36 cellular contexts compared by ENCODE assay signal in the genomic region with DNA sequence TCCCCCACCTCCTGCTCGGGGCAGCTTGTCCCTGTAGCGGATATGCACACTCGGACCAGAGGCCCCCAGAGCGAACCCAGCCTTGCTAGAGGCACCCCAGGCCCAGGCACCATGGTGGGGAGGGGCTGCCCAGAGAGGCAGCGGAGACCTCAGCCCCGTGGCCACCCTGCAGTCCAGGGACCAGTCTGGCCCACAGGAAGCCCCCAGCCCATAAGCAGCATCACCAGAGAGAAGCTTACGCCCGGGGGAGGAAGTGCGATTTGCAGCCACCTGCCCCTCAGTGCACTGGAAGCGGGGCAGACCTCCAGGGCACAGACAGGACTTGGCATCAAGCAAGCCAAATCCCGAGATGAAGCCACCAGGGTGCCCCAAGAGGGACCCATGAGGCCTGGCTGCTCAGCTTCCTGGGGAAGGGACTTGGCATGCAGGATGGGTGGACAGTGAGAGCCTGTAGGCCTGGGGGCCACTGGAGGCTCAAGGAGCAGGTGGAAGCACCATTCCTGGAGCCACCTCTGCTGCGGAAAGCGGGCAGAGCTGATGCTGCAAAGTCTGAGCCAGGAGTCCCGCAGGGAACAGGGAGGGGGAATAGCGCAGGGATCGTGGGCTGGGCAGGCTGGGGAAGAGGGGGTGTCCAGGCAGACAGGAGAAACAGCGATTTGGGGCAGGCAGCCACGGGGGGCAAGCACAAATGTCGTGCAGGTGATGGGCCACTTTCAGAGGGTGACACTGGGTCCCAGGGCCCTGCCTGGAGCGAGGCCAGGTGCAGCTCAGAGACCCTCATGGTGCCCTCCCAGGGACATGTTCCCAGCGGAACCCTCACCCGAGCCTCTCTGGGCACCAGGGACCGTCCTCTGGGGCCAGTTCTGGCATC. TPM values are rescaled to one million over a fixed set of nuclear protein-coding genes. Genes with fewer than 3 reads are reported as not detected.
DNase-seq lines count a peak whose midpoint lies in the region; ATAC-seq, FAIRE-seq and TF ChIP-seq lines count a peak whose summit lies in the region.
"Had no signal": no experiment of that assay in that cellular context is flagged by ENCODE, and none has a peak within 500 bp of the region (broad histone marks: within the 10 kb centered on the region; RNA-seq: fewer than 3 reads in every experiment).

No MANE protein-coding gene starts in this region.

- H4K20me1 ChIP-seq in astrocyte (ENCODE audit: insufficient read depth, low read length): no peaks in the 10 kb centered on the region

- H3K9me3 Mint-ChIP-seq in astrocyte (ENCODE audit: unreplicated experiment): no peaks in the 10 kb centered on the region
- H3K9me3 Mint-ChIP-seq: activated T-cell treated with anti-CD3 and anti-CD28 coated beads, Interleukin-2, amount 50 U/mL, for 24 hours; CD4-positive, alpha-beta memory T cell; natural killer cell treated with Interleukin-12 subunit alpha and Interleukin-12 subunit beta and Interleukin-15 and Interleukin-18, amount 100 ng/mL, for 72 hours had no signal

- no peak overlapping the region for H3K4me2 ChIP-seq in astrocyte (ENCODE audit: low read length)
- H3K4me2 ChIP-seq: hepatocyte, smooth muscle cell had no signal

- no peaks in the 10 kb centered on the region for H3K9me3 ChIP-seq in astrocyte (ENCODE audit: insufficient read depth, low read depth, low read length)
- H3K9me3 ChIP-seq: body of pancreas, gastrocnemius medialis, lower lobe of right lung, right atrium auricular region, testis had no signal

- no peak for ATAC-seq in HG03159 (IDR thresholded peaks at IDR 0.05; ENCODE audit: unreplicated experiment)
- no peak for ATAC-seq in GM19035 (IDR thresholded peaks at IDR 0.05; ENCODE audit: unreplicated experiment)
- ATAC-seq: body of pancreas; gastrocnemius medialis; GM12878; lower lobe of right lung; natural killer cell treated with Interleukin-12 subunit alpha and Interleukin-12 subunit beta and Interleukin-15 and Interleukin-18, amount 100 ng/mL, for 72 hours; stimulated activated naive CD8-positive, alpha-beta T cell treated with anti-CD3 and anti-CD28 coated beads, Interleukin-15, Interleukin-2, amounts not matched to agents 100 U/mL and 50 U/mL, for 24 hours had no signal

- H3K4me3 ChIP-seq in astrocyte (ENCODE audit: insufficient read depth, low read depth, low read length): no peak overlapping the region
- H3K4me3 ChIP-seq: body of pancreas, gastrocnemius medialis, GM12878, hepatocyte, lower lobe of right lung, right atrium auricular region, smooth muscle cell, testis had no signal

- peaks cover 44% of the 10 kb centered on the region for H3K27me3 Mint-ChIP-seq in astrocyte (ENCODE audit: low read depth, unreplicated experiment)

- H3K4me1 ChIP-seq in astrocyte (ENCODE audit: insufficient read depth, low read length): peaks cover 4% of the 10 kb centered on the region
- H3K4me1 ChIP-seq: parathyroid adenoma had no signal

- H3K36me3 Mint-ChIP-seq in astrocyte (ENCODE audit: low read depth, unreplicated experiment): no peaks in the 10 kb centered on the region
- H3K36me3 Mint-ChIP-seq: CD4-positive, alpha-beta memory T cell; natural killer cell treated with Interleukin-12 subunit alpha and Interleukin-12 subunit beta and Interleukin-15 and Interleukin-18, amount 100 ng/mL, for 72 hours had no signal

- H3K4me3 Mint-ChIP-seq in astrocyte (ENCODE audit: unreplicated experiment): no peak overlapping the region
- H3K4me3 Mint-ChIP-seq: activated T-cell treated with anti-CD3 and anti-CD28 coated beads, Interleukin-2, amount 50 U/mL, for 24 hours; natural killer cell treated with Interleukin-12 subunit alpha and Interleukin-12 subunit beta and Interleukin-15 and Interleukin-18, amount 100 ng/mL, for 72 hours had no signal

- H2AFZ ChIP-seq in astrocyte (ENCODE audit: low read depth, low read length): no peak overlapping the region
- H2AFZ ChIP-seq: hepatocyte, parathyroid adenoma had no signal

- H3K27ac Mint-ChIP-seq in astrocyte (ENCODE audit: unreplicated experiment): peak overlapping the region; percentile 18
- H3K27ac Mint-ChIP-seq: activated T-cell treated with anti-CD3 and anti-CD28 coated beads, Interleukin-2, amount 50 U/mL, for 24 hours; natural killer cell treated with Interleukin-12 subunit alpha and Interleukin-12 subunit beta and Interleukin-15 and Interleukin-18, amount 100 ng/mL, for 72 hours had no signal

- DNase-seq in DMS53 (lab: John Stamatoyannopoulos, UW) (peak; percentile 43), DMS53 treated with DMSO at 0.1 percent for 48 hours (lab: John Stamatoyannopoulos, UW; ENCODE audit: unreplicated experiment) (no peak), GM20000 (ENCODE audit: low spot score) (peak; percentile 39), astrocyte (ENCODE audit: low read depth) (no peak), occipital lobe (lab: John Stamatoyannopoulos, UW) (peak; percentile 25), NCI-H1048 (lab: John Stamatoyannopoulos, UW) (no peak)
- DNase-seq: 8988T; activated CD4-positive, CD25-positive, alpha-beta regulatory T cell; activated gamma-delta T cell treated with Interleukin-2 at 50 U/mL for 16 hours; activated T-cell treated with anti-CD3 and anti-CD28 coated beads, Interleukin-2, amount 50 U/mL, for 24 hours; body of pancreas; CD4-positive, alpha-beta memory T cell; effector CD4-positive, alpha-beta T cell; gastrocnemius medialis; HCEC 1CT; Kasumi-1; kidney glomerular epithelial cell; lower lobe of right lung; NCI-H1436; stimulated activated naive CD8-positive, alpha-beta T cell treated with anti-CD3 and anti-CD28 coated beads, Interleukin-15, Interleukin-2, amounts not matched to agents 100 U/mL and 50 U/mL, for 24 hours; testis had no signal

- TF ChIP-seq CTCF in GM20000 (IDR thresholded peaks at IDR 0.05; ENCODE audit: extremely low read depth, missing control alignments) (no peak), astrocyte (IDR thresholded peaks at IDR 0.05; ENCODE audit: insufficient read depth, low read depth, low read length) (no peak)

- no peaks in the 10 kb centered on the region for H3K4me1 Mint-ChIP-seq in astrocyte (ENCODE audit: low read depth, unreplicated experiment)

- H3K36me3 ChIP-seq in astrocyte (ENCODE audit: insufficient read depth, low read length): no peaks in the 10 kb centered on the region
- H3K36me3 ChIP-seq: gastrocnemius medialis, lower lobe of right lung, right atrium auricular region had no signal

- H3K27ac ChIP-seq in astrocyte (ENCODE audit: low read depth, low read length): no peak overlapping the region
- H3K27ac ChIP-seq: body of pancreas, gastrocnemius medialis, hepatocyte, lower lobe of right lung, parathyroid adenoma, right atrium auricular region, RWPE1, testis had no signal

- H3K9ac ChIP-seq in astrocyte (ENCODE audit: low read length): no peak overlapping the region
- H3K9ac ChIP-seq: parathyroid adenoma had no signal

- FAIRE-seq in astrocyte (lab: Jason Lieb, UNC): no peak
- FAIRE-seq: GM12878 had no signal

- peaks cover 43% of the 10 kb centered on the region for H3K27me3 ChIP-seq in astrocyte (ENCODE audit: insufficient read depth, low read length)
- H3K27me3 ChIP-seq: testis had no signal

- H3K79me2 ChIP-seq in astrocyte (ENCODE audit: insufficient read depth, low read length): no peaks in the 10 kb centered on the region
- H3K79me2 ChIP-seq: hepatocyte, parathyroid adenoma had no signal

RNA-seq across cellular contexts. Expression of gene LRRC26, which starts 3.4 kb away (rescaled TPM):
- total RNA-seq in astrocyte (not detected in 2 replicates), occipital lobe (0.62 TPM)
- total RNA-seq: CD4-positive, alpha-beta memory T cell; fibroblast of lung; gastrocnemius medialis; natural killer cell treated with Interleukin-12 subunit alpha and Interleukin-12 subunit beta and Interleukin-15 and Interleukin-18, amount 100 ng/mL, for 72 hours; NCI-H460; OCI-LY7; right atrium auricular region; smooth muscle cell; T-helper 1 cell treated with Interleukin-12 subunit alpha and Interleukin-12 subunit beta and Interleukin-4 antibody, amounts not matched to agents 30 ng/mL and 1 ng/mL, for 36 hours; ureter had no signal

RNA-seq across cellular contexts. Expression of gene TMEM210, which starts 5.4 kb away (rescaled TPM):
- total RNA-seq in astrocyte: not detected in 2 replicates
- not detected for total RNA-seq in occipital lobe
- total RNA-seq: body of pancreas; CD4-positive, alpha-beta memory T cell; fibroblast of lung; gastrocnemius medialis; GM12878; hepatocyte; lower lobe of right lung; mononuclear cell; natural killer cell treated with Interleukin-12 subunit alpha and Interleukin-12 subunit beta and Interleukin-15 and Interleukin-18, amount 100 ng/mL, for 72 hours; NCI-H460; OCI-LY7; right atrium auricular region; smooth muscle cell; T-helper 1 cell treated with Interleukin-12 subunit alpha and Interleukin-12 subunit beta and Interleukin-4 antibody, amounts not matched to agents 30 ng/mL and 1 ng/mL, for 36 hours; ureter had no signal

RNA-seq across cellular contexts. Expression of gene ANAPC2, which starts 21.9 kb away (rescaled TPM):
- total RNA-seq in astrocyte (39.2 and 39.7 TPM in 2 replicates), occipital lobe (19.3 TPM)

RNA-seq across cellular contexts. Expression of gene SSNA1, which starts 22.0 kb away (rescaled TPM):
- total RNA-seq in astrocyte: 49.1 and 52.7 TPM in 2 replicates
- 13.4 TPM for total RNA-seq in occipital lobe

RNA-seq across cellular contexts. Expression of gene GRIN1, which starts 27.5 kb away (rescaled TPM):
- total RNA-seq in astrocyte (0.18 TPM in 1 of 2 replicates, not detected in the other), occipital lobe (31.2 TPM)
- total RNA-seq: body of pancreas; CD4-positive, alpha-beta memory T cell; gastrocnemius medialis; hepatocyte; mononuclear cell; NCI-H460; right atrium auricular region; smooth muscle cell had no signal

Comparison
In these comparisons a context has a peak if more than half of its experiments do, and no peak if none do; other contexts are left out.
1. DNase-seq: peak in DMS53 (single experiment), GM20000 (single experiment) and occipital lobe (single experiment); none in DMS53 treated with DMSO at 0.1 percent for 48 hours (single experiment), astrocyte (single experiment) and NCI-H1048 (single experiment).